ENCODE assay signal across 1 cellular context in genomic region chr2:69385443-69386151, GRCh38.
TF ChIP-seq lines count a peak whose summit lies in the region.

No MANE protein-coding gene starts in this region.

TF ChIP-seq in K562, 482 proteins besides CTCF, POLR2A, EP300 and RAD21 (continued from another document and continues in another):
- TF ChIP-seq THRAP3 (IDR thresholded peaks at IDR 0.05; ENCODE audit: borderline replicate concordance) (no peak), PREB (CRISPR knock-in tag; IDR thresholded peaks at IDR 0.05) (no peak), ZNF398 (CRISPR knock-in tag; IDR thresholded peaks at IDR 0.05) (no peak), POU5F1 (IDR thresholded peaks at IDR 0.05; ENCODE audit: borderline replicate concordance, low read depth, low read length, partially characterized antibody) (no peak), TCF7L2 (IDR thresholded peaks at IDR 0.05; ENCODE audit: low read depth, low read length) (no peak), CBX3 (IDR thresholded peaks at IDR 0.05; ENCODE audit: borderline replicate concordance in 1 of 2, low read length in 2 of 2) (no peak), EP400 (IDR thresholded peaks at IDR 0.05) (peak; percentile 78), FUS (optimal IDR thresholded peaks at IDR 0.05; ENCODE audit: low read depth, low read length) (no peak), KLF16 (IDR thresholded peaks at IDR 0.05) (no peak), RBM25 (IDR thresholded peaks at IDR 0.05; ENCODE audit: low read depth, low read length, severe bottlenecking) (no peak), HNRNPL (IDR thresholded peaks at IDR 0.05; ENCODE audit: low read depth, low read length) (no peak), RBM15 (IDR thresholded peaks at IDR 0.05; ENCODE audit: insufficient read depth, low read length) (no peak), ZNF511 (CRISPR knock-in tag; IDR thresholded peaks at IDR 0.05) (no peak), L3MBTL2 (IDR thresholded peaks at IDR 0.05) (no peak), TARDBP (IDR thresholded peaks at IDR 0.05) (no peak), U2AF2 (optimal IDR thresholded peaks at IDR 0.05; ENCODE audit: low read depth, low read length) (no peak), ZNF583 (CRISPR knock-in tag; IDR thresholded peaks at IDR 0.05) (no peak), MCM7 (IDR thresholded peaks at IDR 0.05) (no peak), ZNF586 (CRISPR knock-in tag; conservative IDR thresholded peaks at IDR 0.05) (peak; percentile 89), E4F1 (CRISPR knock-in tag; IDR thresholded peaks at IDR 0.05; ENCODE audit: borderline replicate concordance) (no peak), ZNF232 (CRISPR knock-in tag; IDR thresholded peaks at IDR 0.05) (no peak), HINFP (tag; conservative IDR thresholded peaks at IDR 0.05; ENCODE audit: low read depth) (no peak), SETDB1 (IDR thresholded peaks at IDR 0.05; ENCODE audit: low read length) (no peak), ZNF766 (CRISPR knock-in tag; conservative IDR thresholded peaks at IDR 0.05) (0 out of 2 replicates have a peak, but pooled peaks have one; percentile 35), RFX5 (IDR thresholded peaks at IDR 0.05; ENCODE audit: low read depth, low read length) (no peak), TAF7 (tag; IDR thresholded peaks at IDR 0.05) (0 out of 2 replicates have a peak, but pooled peaks have one; percentile 51), HSF4 (CRISPR knock-in tag; IDR thresholded peaks at IDR 0.05; ENCODE audit: borderline replicate concordance) (no peak), ELK3 (CRISPR knock-in tag; IDR thresholded peaks at IDR 0.05) (no peak), HBP1 (CRISPR knock-in tag; IDR thresholded peaks at IDR 0.05) (0 out of 2 replicates have a peak, but pooled peaks have one; percentile 4), MYC (IDR thresholded peaks at IDR 0.05; ENCODE audit: low read depth, low read length) (peak; percentile 46; the same call in 1 of the 2 replicates), MYC (CRISPR knock-in tag; IDR thresholded peaks at IDR 0.05; ENCODE audit: borderline replicate concordance, low read depth) (no peak), ZNF695 (CRISPR knock-in tag; IDR thresholded peaks at IDR 0.05) (no peak), BCLAF1 (IDR thresholded peaks at IDR 0.05; ENCODE audit: borderline replicate concordance in 1 of 2, control insufficient read depth in 1 of 2, low read depth in 2 of 2, low read length in 1 of 2) (no peak), MTF1 (CRISPR knock-in tag; IDR thresholded peaks at IDR 0.05; ENCODE audit: borderline replicate concordance) (no peak), ZC3H4 (CRISPR knock-in tag; IDR thresholded peaks at IDR 0.05; ENCODE audit: borderline replicate concordance) (no peak), SFPQ (IDR thresholded peaks at IDR 0.05; ENCODE audit: low read depth, low read length) (no peak)
